13 cellular contexts compared by ENCODE assay signal in genomic region chr1:26282694-26283019, GRCh38. TPM values are rescaled to one million over a fixed set of nuclear protein-coding genes. Genes with fewer than 3 reads are reported as not detected.
DNase-seq lines count a peak whose midpoint lies in the region; ATAC-seq and TF ChIP-seq lines count a peak whose summit lies in the region.
"Had no signal": no experiment of that assay in that cellular context is flagged by ENCODE, and none has a peak within 500 bp of the region (broad histone marks: within the 10 kb centered on the region; RNA-seq: fewer than 3 reads in every experiment).

No MANE protein-coding gene starts in this region.

- no peaks in the 10 kb centered on the region for H3K27me3 ChIP-seq in CD4-positive, CD25-positive, alpha-beta regulatory T cell (ENCODE audit: control insufficient read depth, insufficient read depth, low read length)
- no peaks in the 10 kb centered on the region for H3K27me3 ChIP-seq in effector memory CD4-positive, alpha-beta T cell (replicated peaks; ENCODE audit: control insufficient read depth, insufficient read depth, low read length, poor library complexity, severe bottlenecking)
- no peaks in the 10 kb centered on the region for H3K27me3 ChIP-seq in osteoblast (ENCODE audit: insufficient read depth, low read length)
- H3K27me3 ChIP-seq: upper lobe of right lung had no signal

- H3K27ac ChIP-seq in CD4-positive, CD25-positive, alpha-beta regulatory T cell (ENCODE audit: insufficient read depth, low read length, poor library complexity, severe bottlenecking) = peak overlapping the region; percentile 93
- H3K27ac ChIP-seq in effector memory CD4-positive, alpha-beta T cell (ENCODE audit: insufficient read depth, low read length, poor library complexity, severe bottlenecking) = peak overlapping the region; percentile 89
- H3K27ac ChIP-seq in osteoblast (ENCODE audit: low read depth, low read length) = peak overlapping the region; percentile 66
- H3K27ac ChIP-seq: parathyroid adenoma had no signal

- peaks cover 16 to 91% (median 57%) of the 10 kb centered on the region in 4 donors for H3K4me1 Mint-ChIP-seq in CD4-positive, CD25-positive, alpha-beta regulatory T cell
- peaks cover 23 to 69% (median 53%) of the 10 kb centered on the region in 3 donors for H3K4me1 Mint-ChIP-seq in IgD-negative memory B cell

- peak overlapping the region; percentile 96 to 100 (median 99) for H3K27ac Mint-ChIP-seq in CD4-positive, CD25-positive, alpha-beta regulatory T cell
- peak overlapping the region; percentile 63 to 100 (median 72) for H3K27ac Mint-ChIP-seq in IgD-negative memory B cell

- peaks cover 13% of the 10 kb centered on the region for H3K36me3 ChIP-seq in CD4-positive, CD25-positive, alpha-beta regulatory T cell (ENCODE audit: control insufficient read depth, insufficient read depth, low read length)
- peaks cover 10% of the 10 kb centered on the region for H3K36me3 ChIP-seq in effector memory CD4-positive, alpha-beta T cell (ENCODE audit: control insufficient read depth, insufficient read depth, low read length)
- peaks cover 29% of the 10 kb centered on the region for H3K36me3 ChIP-seq in osteoblast (ENCODE audit: insufficient read depth, low read length)

- H3K4me1 ChIP-seq in CD4-positive, CD25-positive, alpha-beta regulatory T cell (ENCODE audit: control insufficient read depth, insufficient read depth, low read length, poor library complexity, severe bottlenecking) = peaks cover 97% of the 10 kb centered on the region
- peaks cover 92% of the 10 kb centered on the region for H3K4me1 ChIP-seq in effector memory CD4-positive, alpha-beta T cell (ENCODE audit: control insufficient read depth, insufficient read depth, low read length, poor library complexity, severe bottlenecking)
- H3K4me1 ChIP-seq in osteoblast (ENCODE audit: insufficient read depth, low read length) = peaks cover 73% of the 10 kb centered on the region
- H3K4me1 ChIP-seq: parathyroid adenoma had no signal

- H3K4me3 ChIP-seq in CD4-positive, CD25-positive, alpha-beta regulatory T cell (ENCODE audit: low read depth, low read length) = no peak overlapping the region
- H3K4me3 ChIP-seq in effector memory CD4-positive, alpha-beta T cell (ENCODE audit: insufficient read depth, low read depth, low read length, poor library complexity, severe bottlenecking) = no peak overlapping the region
- no peak overlapping the region for H3K4me3 ChIP-seq in osteoblast (ENCODE audit: insufficient read depth, low read length)
- H3K4me3 ChIP-seq: upper lobe of right lung had no signal

- no peak for ATAC-seq in CD4-positive, CD25-positive, alpha-beta regulatory T cell (ENCODE audit: low read depth in 2 of 2)
- ATAC-seq: upper lobe of right lung had no signal

- H3K36me3 Mint-ChIP-seq in CD4-positive, CD25-positive, alpha-beta regulatory T cell = peaks cover 23% of the 10 kb centered on the region
- H3K36me3 Mint-ChIP-seq in IgD-negative memory B cell = peaks cover 3% of the 10 kb centered on the region

- no peak for TF ChIP-seq CTCF in osteoblast (IDR thresholded peaks at IDR 0.05; ENCODE audit: extremely low read depth, low read depth, low read length)

- no peaks in the 10 kb centered on the region for H3K9me3 ChIP-seq in CD4-positive, CD25-positive, alpha-beta regulatory T cell (ENCODE audit: control insufficient read depth in 2 of 2, low read length in 2 of 2)
- H3K9me3 ChIP-seq in effector memory CD4-positive, alpha-beta T cell (ENCODE audit: control insufficient read depth, low read length) = no peaks in the 10 kb centered on the region
- H3K9me3 ChIP-seq in osteoblast (ENCODE audit: low read depth, low read length) = no peaks in the 10 kb centered on the region
- H3K9me3 ChIP-seq: upper lobe of right lung had no signal

- intact Hi-C loops in posterior vena cava (cut with DNase I) = no loop called here

- no peak overlapping the region for H3K4me2 ChIP-seq in osteoblast (ENCODE audit: insufficient read depth, low read length)

- peak overlapping the region; percentile 84 to 96 (median 91) for H3K4me3 Mint-ChIP-seq in CD4-positive, CD25-positive, alpha-beta regulatory T cell
- H3K4me3 Mint-ChIP-seq in IgD-negative memory B cell = peak overlapping the region in 3 of 4 donors; percentile 34 to 70 (median 41)

- DNase-seq in CD4-positive, CD25-positive, alpha-beta regulatory T cell = no peak
- no peak for DNase-seq in effector memory CD4-positive, alpha-beta T cell
- DNase-seq in osteoblast (ENCODE audit: insufficient read length, low spot score, missing footprints) = peak; percentile 86
- DNase-seq in posterior vena cava (ENCODE audit: low spot score) = no peak
- no peak for DNase-seq in HUDEP-2 (lab: John Stamatoyannopoulos, UW; ENCODE audit: unreplicated experiment in 76 of 76)
- no peak for DNase-seq in DMS153 treated with DMSO at 0.1 percent for 48 hours (lab: John Stamatoyannopoulos, UW; ENCODE audit: unreplicated experiment)
- DNase-seq in DMS79 treated with DMSO at 0.1 percent for 48 hours (lab: John Stamatoyannopoulos, UW) = no peak
- DNase-seq: NCI-H2081, upper lobe of right lung had no signal

- H3K79me2 ChIP-seq in osteoblast (ENCODE audit: insufficient read depth, low read length) = peaks cover 46% of the 10 kb centered on the region
- H3K79me2 ChIP-seq: parathyroid adenoma had no signal

- H2AFZ ChIP-seq in osteoblast (ENCODE audit: low read length) = no peak overlapping the region
- H2AFZ ChIP-seq: parathyroid adenoma had no signal

- peaks cover 25% of the 10 kb centered on the region for H4K20me1 ChIP-seq in osteoblast (ENCODE audit: insufficient read depth, low read length)

- H3K9me3 Mint-ChIP-seq in CD4-positive, CD25-positive, alpha-beta regulatory T cell = no peaks in the 10 kb centered on the region
- no peaks in the 10 kb centered on the region for H3K9me3 Mint-ChIP-seq in IgD-negative memory B cell

- H3K27me3 Mint-ChIP-seq in CD4-positive, CD25-positive, alpha-beta regulatory T cell = no peaks in the 10 kb centered on the region
- H3K27me3 Mint-ChIP-seq in IgD-negative memory B cell = no peaks in the 10 kb centered on the region

RNA-seq across cellular contexts. Expression of gene SH3BGRL3, which starts 2.8 kb away (rescaled TPM):
- 404 TPM for total RNA-seq in CD4-positive, CD25-positive, alpha-beta regulatory T cell
- polyA plus RNA-seq in CD4-positive, CD25-positive, alpha-beta regulatory T cell = 1,000 to 10,000 TPM; 1,085 to 1,853 (median 1,299) TPM
- 1,152 TPM for polyA plus RNA-seq in IgD-negative memory B cell
- 29.2 and 30.8 TPM in 2 replicates for total RNA-seq in osteoblast
- 100 to 1,000 TPM; 163 to 190 TPM for total RNA-seq in posterior vena cava

RNA-seq across cellular contexts. Expression of gene UBXN11, which starts 23.8 kb away (rescaled TPM):
- total RNA-seq in CD4-positive, CD25-positive, alpha-beta regulatory T cell = 30.8 TPM
- polyA plus RNA-seq in CD4-positive, CD25-positive, alpha-beta regulatory T cell = 10 to 100 TPM in 3 of 4 donors, 1 to 10 TPM in 1; 8.1 to 15.2 (median 11.0) TPM
- 11.2 TPM for polyA plus RNA-seq in IgD-negative memory B cell
- total RNA-seq in osteoblast (5.8 and 6.2 TPM in 2 replicates), posterior vena cava (10 to 100 TPM; 12.2 to 17.1 TPM)

RNA-seq across cellular contexts. Expression of gene CD52, which starts 35.1 kb away (rescaled TPM):
- total RNA-seq in CD4-positive, CD25-positive, alpha-beta regulatory T cell = 1,528 TPM
- over 10,000 TPM in 2 of 4 donors, 1,000 to 10,000 TPM in 2; 9,467 to 12,173 (median 10,919) TPM for polyA plus RNA-seq in CD4-positive, CD25-positive, alpha-beta regulatory T cell
- 10,525 TPM for polyA plus RNA-seq in IgD-negative memory B cell
- total RNA-seq in osteoblast (not detected in 2 replicates), posterior vena cava (10 to 100 TPM in 1 of 2 donors, 1 to 10 TPM in 1; 7.0 to 16.1 TPM)
- total RNA-seq: Daoy, epithelial cell of proximal tubule had no signal

RNA-seq across cellular contexts. Expression of gene CEP85, which starts 48.7 kb away (rescaled TPM):
- total RNA-seq in CD4-positive, CD25-positive, alpha-beta regulatory T cell = 18.0 TPM
- 1 to 10 TPM; 6.5 to 9.8 (median 7.7) TPM for polyA plus RNA-seq in CD4-positive, CD25-positive, alpha-beta regulatory T cell
- polyA plus RNA-seq in IgD-negative memory B cell = 6.6 TPM
- 8.0 and 9.1 TPM in 2 replicates for total RNA-seq in osteoblast
- total RNA-seq in posterior vena cava = 1 to 10 TPM; 2.8 to 3.7 TPM

Comparison
In these comparisons a context has a peak if more than half of its experiments do, and no peak if none do; other contexts are left out.
1. RNA of gene CD52, which starts 35.1 kb away (total RNA-seq): 1,528 TPM in CD4-positive, CD25-positive, alpha-beta regulatory T cell (single experiment); 7.0 to 16.1 TPM in posterior vena cava and not detected in osteoblast; every median in the first group is over 10 times any median in the second.
2. Peak in every context shown above with its lines, with median percentiles within 50 percentile points of each other: H3K27ac ChIP-seq.